Comparison of ENCODE assay signal across 21 cellular contexts in the genomic region with DNA sequence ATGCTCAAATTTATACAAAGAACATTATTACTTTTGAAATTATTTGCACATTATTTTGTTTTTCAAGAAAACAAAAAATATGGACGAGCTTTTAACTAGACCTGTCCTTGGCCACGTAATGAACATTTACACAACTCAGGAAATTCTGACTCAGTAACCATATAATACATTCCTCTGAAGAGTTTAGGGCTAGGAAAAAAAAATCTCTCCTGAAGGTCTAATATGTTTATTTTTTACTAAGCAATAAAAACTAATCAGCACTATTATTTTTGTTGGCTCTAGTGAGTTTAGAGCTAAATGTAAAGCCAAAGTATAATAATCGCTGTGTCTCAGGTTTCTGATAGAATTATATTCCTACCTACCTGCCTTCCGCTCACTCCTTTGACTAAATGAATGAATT.
DNase-seq lines count a peak whose midpoint lies in the region; ATAC-seq and TF ChIP-seq lines count a peak whose summit lies in the region.
"Had no signal": no experiment of that assay in that cellular context is flagged by ENCODE, and none has a peak within 500 bp of the region (broad histone marks: within the 10 kb centered on the region; RNA-seq: fewer than 3 reads in every experiment).

No MANE protein-coding gene starts in this region.

- ATAC-seq in GM19035 (IDR thresholded peaks at IDR 0.05; ENCODE audit: unreplicated experiment): no peak
- ATAC-seq: effector memory CD8-positive, alpha-beta T cell; heart right ventricle; left ventricle myocardium superior had no signal

- H3K4me3 Mint-ChIP-seq in HFFc6 (peak overlapping the region; percentile 29; the same call in 1 of the 2 replicates), type B pancreatic cell (no peak overlapping the region)
- H3K4me3 Mint-ChIP-seq: activated B cell treated with CpG ODN at 0.5 μM for 24 hours; effector memory CD8-positive, alpha-beta T cell had no signal

- no peaks in the 10 kb centered on the region for H3K9me3 Mint-ChIP-seq in HFFc6
- no peaks in the 10 kb centered on the region for H3K9me3 Mint-ChIP-seq in type B pancreatic cell
- H3K9me3 Mint-ChIP-seq: activated B cell treated with CpG ODN at 0.5 μM for 24 hours; effector memory CD8-positive, alpha-beta T cell had no signal

- H3K27ac Mint-ChIP-seq in HFFc6 (peak overlapping the region; percentile 70), type B pancreatic cell (no peak overlapping the region)
- H3K27ac Mint-ChIP-seq: activated B cell treated with CpG ODN at 0.5 μM for 24 hours; effector memory CD8-positive, alpha-beta T cell had no signal

- no peak for TF ChIP-seq CTCF in HFFc6 (IDR thresholded peaks at IDR 0.05)
- TF ChIP-seq CTCF in astrocyte of the spinal cord (IDR thresholded peaks at IDR 0.05; ENCODE audit: low read depth, low read length): no peak
- no peak for TF ChIP-seq CTCF in fibroblast of villous mesenchyme (IDR thresholded peaks at IDR 0.05; ENCODE audit: insufficient read depth, low read depth, low read length)
- no peak for TF ChIP-seq CTCF in type B pancreatic cell (conservative IDR thresholded peaks at IDR 0.05)

- H3K4me1 Mint-ChIP-seq in HFFc6 (ENCODE audit: low read depth) (peaks cover 37% of the 10 kb centered on the region), type B pancreatic cell (ENCODE audit: unreplicated experiment) (peaks cover 9% of the 10 kb centered on the region)

- DNase-seq in A172 (ENCODE audit: low spot score) (peak; percentile 30), HFFc6 (peak; percentile 61), astrocyte of the spinal cord (ENCODE audit: low read depth, low spot score) (peak; percentile 76), fibroblast of villous mesenchyme (ENCODE audit: low read depth) (peak; percentile 82), NCI-H345 treated with DMSO at 0.1 percent for 48 hours (lab: John Stamatoyannopoulos, UW; ENCODE audit: unreplicated experiment) (no peak), type B pancreatic cell (ENCODE audit: extremely low spot score, unreplicated experiment) (no peak), LoVo (ENCODE audit: low spot score) (no peak)
- DNase-seq: 8988T; activated B cell treated with CpG ODN at 0.5 μM for 24 hours; activated CD4-positive, alpha-beta T cell treated with anti-CD3 and anti-CD28 coated beads, Interleukin-2, amount 50 U/mL, for 48 hours; activated gamma-delta T cell; amniotic stem cell; DMS 273 treated with DMSO at 0.1 percent for 48 hours; effector memory CD8-positive, alpha-beta T cell; heart right ventricle; left ventricle myocardium superior; NCI-H1436; NCI-H510A treated with DMSO at 0.1 percent for 48 hours; stimulated activated CD8-positive, alpha-beta memory T cell treated with anti-CD3 and anti-CD28 coated beads, Interleukin-4, amount 100 ng/mL, for 48 hours; T-helper 9 cell had no signal

- H3K36me3 Mint-ChIP-seq in HFFc6 (ENCODE audit: low read depth) (peaks cover 21% of the 10 kb centered on the region), type B pancreatic cell (peaks cover 25% of the 10 kb centered on the region)

- H3K4me3 ChIP-seq in astrocyte of the spinal cord (ENCODE audit: low read depth, low read length) (no peak overlapping the region), fibroblast of villous mesenchyme (ENCODE audit: low read depth, low read length) (no peak overlapping the region)
- H3K4me3 ChIP-seq: heart right ventricle had no signal

- H3K27me3 Mint-ChIP-seq in HFFc6 (ENCODE audit: insufficient read depth) (no peaks in the 10 kb centered on the region), type B pancreatic cell (no peaks in the 10 kb centered on the region)
- H3K27me3 Mint-ChIP-seq: activated B cell treated with CpG ODN at 0.5 μM for 24 hours; effector memory CD8-positive, alpha-beta T cell had no signal

- in situ Hi-C loops in astrocyte of the spinal cord (cut with HindIII; ENCODE audit: low sequenced_read_pairs): no loop called here

Comparison
In these comparisons a context has a peak if more than half of its experiments do, and no peak if none do; other contexts are left out.
1. DNase-seq: peak in A172 (single experiment), HFFc6 (single experiment), astrocyte of the spinal cord (single experiment) and fibroblast of villous mesenchyme (single experiment); none in NCI-H345 treated with DMSO at 0.1 percent for 48 hours (single experiment), type B pancreatic cell (single experiment) and LoVo (single experiment).